Comparison of ENCODE assay signal across 8 cellular contexts in the genomic region with DNA sequence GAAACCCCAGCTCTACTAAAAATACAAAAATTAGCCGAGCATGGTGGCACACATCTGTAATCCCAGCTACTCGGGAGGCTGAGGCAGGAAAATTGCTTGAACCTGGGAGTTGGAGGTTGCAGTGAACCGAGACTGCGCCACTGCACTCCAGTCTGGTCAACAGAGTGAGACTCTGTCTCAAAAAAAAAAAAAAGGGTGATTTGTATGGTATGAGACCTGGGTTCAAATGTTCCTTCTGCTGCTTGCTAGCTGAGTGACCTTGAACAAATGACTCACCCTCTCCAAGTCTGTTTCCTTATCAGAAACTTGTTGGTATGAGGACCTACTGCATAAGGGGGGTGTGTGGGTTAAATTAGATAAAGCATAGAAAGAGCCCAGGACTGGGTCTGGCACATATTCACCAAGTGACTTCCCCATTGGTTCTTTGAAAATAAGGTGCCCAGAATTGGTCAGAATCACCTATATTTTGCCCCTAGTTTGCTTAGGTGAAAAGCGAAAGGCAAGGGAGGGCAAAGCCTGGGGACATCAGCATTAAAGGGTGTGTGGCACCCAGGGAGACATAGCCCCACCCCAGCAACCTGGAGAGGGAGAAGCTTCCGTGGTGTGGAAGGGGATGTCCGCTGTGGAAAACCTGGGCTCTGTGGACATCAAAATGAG. TPM values are rescaled to one million over a fixed set of nuclear protein-coding genes. Genes with fewer than 3 reads are reported as not detected.
A peak's percentile ranks its signal among the peaks of the same experiment; 100 is the strongest.
DNase-seq lines count a peak whose midpoint lies in the region; ATAC-seq and TF ChIP-seq lines count a peak whose summit lies in the region.

No MANE protein-coding gene starts in this region.

- TF ChIP-seq POLR2A in breast epithelium (IDR thresholded peaks at IDR 0.05): no peak

- ATAC-seq in activated CD8-positive, alpha-beta T cell treated with anti-CD3 and anti-CD28 coated beads, Interleukin-2, amount 10 ng/mL, durations not matched to agents 7 days and 5 days: peak; percentile 22
- ATAC-seq in HG03097 (IDR thresholded peaks at IDR 0.05; ENCODE audit: low FRiP score, unreplicated experiment): no peak

- H3K9me3 ChIP-seq in breast epithelium: no peaks in the 10 kb centered on the region

- CTCF ChIA-PET in MCF 10A (lab: Yijun Ruan, JAX): interaction anchor here (0.6 to 5.6 kb wide), 5 partner anchors 8 to 1510 kb away, joined by 3 to 32 read pairs (median 3); no protein-coding TSS in a partner anchor
- CTCF ChIA-PET in activated CD8-positive, alpha-beta T cell treated with anti-CD3 and anti-CD28 coated beads, Interleukin-2, amount 10 ng/mL, durations not matched to agents 7 days and 5 days (lab: Charles Lee): interaction anchor here (0.8 to 2.3 kb wide), 6 partner anchors 10 to 44 kb away, joined by 3 to 6 read pairs (median 5); a partner anchor contains a TSS

- peak overlapping the region; percentile 74 to 75 for H3K27ac ChIP-seq in breast epithelium
- peak overlapping the region; percentile 67 for H3K27ac ChIP-seq in urinary bladder (ENCODE audit: low read depth)

- DNase-seq in breast epithelium (ENCODE audit: low spot score in 2 of 2) (no peak), MCF 10A (ENCODE audit: unreplicated experiment) (no peak), mesothelial cell of epicardium (ENCODE audit: low spot score in 2 of 2, unreplicated experiment in 2 of 2) (no peak), DMS114 treated with DMSO at 0.1 percent for 48 hours (lab: John Stamatoyannopoulos, UW; ENCODE audit: unreplicated experiment) (no peak), NCI-H1092 treated with DMSO at 0.1 percent for 48 hours (lab: John Stamatoyannopoulos, UW) (no peak)
- DNase-seq in activated CD8-positive, alpha-beta T cell treated with anti-CD3 and anti-CD28 coated beads, Interleukin-2, amount 10 ng/mL, durations not matched to agents 7 days and 5 days: no peak

- 91% methylated on average over 7 of the region's 7 CpGs for whole genome bisulfite sequencing in urinary bladder

- BruUV-seq in MCF 10A (replicated peaks; lab: Mats Ljungman, UMichigan): no TSS peak

- no peaks in the 10 kb centered on the region for H3K36me3 Mint-ChIP-seq in MCF 10A (ENCODE audit: insufficient read depth, unreplicated experiment)
- peaks cover 42% of the 10 kb centered on the region for H3K36me3 Mint-ChIP-seq in activated CD8-positive, alpha-beta T cell treated with anti-CD3 and anti-CD28 coated beads, Interleukin-2, amount 10 ng/mL, durations not matched to agents 7 days and 5 days (ENCODE audit: low read depth)
- H3K36me3 Mint-ChIP-seq in mesothelial cell of epicardium: no peaks in the 10 kb centered on the region

- H3K27me3 ChIP-seq in breast epithelium: no peaks in the 10 kb centered on the region

- H3K27me3 Mint-ChIP-seq in MCF 10A (ENCODE audit: insufficient read depth, unreplicated experiment) (no peaks in the 10 kb centered on the region), mesothelial cell of epicardium (ENCODE audit: low read depth) (no peaks in the 10 kb centered on the region)
- no peaks in the 10 kb centered on the region for H3K27me3 Mint-ChIP-seq in activated CD8-positive, alpha-beta T cell treated with anti-CD3 and anti-CD28 coated beads, Interleukin-2, amount 10 ng/mL, durations not matched to agents 7 days and 5 days (ENCODE audit: low read depth)

- H3K4me3 ChIP-seq in breast epithelium (no peak overlapping the region), urinary bladder (ENCODE audit: low read depth, low read length) (no peak overlapping the region)

- H3K36me3 ChIP-seq in breast epithelium (no peaks in the 10 kb centered on the region), urinary bladder (ENCODE audit: insufficient read depth) (no peaks in the 10 kb centered on the region)

- H3K27ac Mint-ChIP-seq in MCF 10A (ENCODE audit: low read depth, unreplicated experiment) (no peak overlapping the region), mesothelial cell of epicardium (peak overlapping the region; percentile 93)
- H3K27ac Mint-ChIP-seq in activated CD8-positive, alpha-beta T cell treated with anti-CD3 and anti-CD28 coated beads, Interleukin-2, amount 10 ng/mL, durations not matched to agents 7 days and 5 days: peak overlapping the region; percentile 46

- no peak for TF ChIP-seq CTCF in breast epithelium (IDR thresholded peaks at IDR 0.05)
- no peak for TF ChIP-seq CTCF in MCF 10A (IDR thresholded peaks at IDR 0.05; ENCODE audit: unreplicated experiment)
- TF ChIP-seq CTCF in mesothelial cell of epicardium (IDR thresholded peaks at IDR 0.05; ENCODE audit: unreplicated experiment): no peak

- H3K4me1 ChIP-seq in breast epithelium (peaks cover 5 to 19% of the 10 kb centered on the region in 2 donors), urinary bladder (ENCODE audit: insufficient read depth) (no peaks in the 10 kb centered on the region)

- H3K9me3 Mint-ChIP-seq in MCF 10A (ENCODE audit: unreplicated experiment) (no peaks in the 10 kb centered on the region), mesothelial cell of epicardium (no peaks in the 10 kb centered on the region)
- H3K9me3 Mint-ChIP-seq in activated CD8-positive, alpha-beta T cell treated with anti-CD3 and anti-CD28 coated beads, Interleukin-2, amount 10 ng/mL, durations not matched to agents 7 days and 5 days (ENCODE audit: insufficient read depth): no peaks in the 10 kb centered on the region

- intact Hi-C loops in breast epithelium (cut with DNase I; ENCODE audit: low total_unique reads) (no loop called here), MCF 10A (cut with micrococcal nuclease) (no loop called here)

- H3K4me1 Mint-ChIP-seq in MCF 10A (ENCODE audit: insufficient read depth, unreplicated experiment) (peaks cover 26% of the 10 kb centered on the region), mesothelial cell of epicardium (peaks cover 44% of the 10 kb centered on the region)
- H3K4me1 Mint-ChIP-seq in activated CD8-positive, alpha-beta T cell treated with anti-CD3 and anti-CD28 coated beads, Interleukin-2, amount 10 ng/mL, durations not matched to agents 7 days and 5 days (ENCODE audit: low read depth): peaks cover 54% of the 10 kb centered on the region

- POLR2A ChIA-PET in MCF 10A (lab: Yijun Ruan, JAX): interaction anchor here (0.6 to 5.3 kb wide), 7 partner anchors 8 to 158 kb away, joined by 3 to 36 read pairs (median 5); a partner anchor contains a TSS
- POLR2A ChIA-PET in activated CD8-positive, alpha-beta T cell treated with anti-CD3 and anti-CD28 coated beads, Interleukin-2, amount 10 ng/mL, durations not matched to agents 7 days and 5 days (lab: Charles Lee): interaction anchor here (1.1 to 1.4 kb wide), 2 partner anchors 10 to 11 kb away, joined by 6 read pairs; a partner anchor contains a TSS

- H3K4me3 Mint-ChIP-seq in MCF 10A (ENCODE audit: unreplicated experiment) (no peak overlapping the region), mesothelial cell of epicardium (no peak overlapping the region)
- no peak overlapping the region for H3K4me3 Mint-ChIP-seq in activated CD8-positive, alpha-beta T cell treated with anti-CD3 and anti-CD28 coated beads, Interleukin-2, amount 10 ng/mL, durations not matched to agents 7 days and 5 days

RNA-seq across cellular contexts. Expression of a gene that starts 9.9 kb away (rescaled TPM):
- total RNA-seq in breast epithelium (10 to 100 TPM; 27.2 to 43.9 (median 33.1) TPM), MCF 10A (2022) (11.1 and 15.5 TPM in 2 replicates), mesothelial cell of epicardium (24.2 to 26.4 TPM (median 26.2 TPM) in 3 replicates), urinary bladder (14.4 TPM)
- 10 to 100 TPM; 17.2 to 19.2 TPM for total RNA-seq in activated CD8-positive, alpha-beta T cell treated with anti-CD3 and anti-CD28 coated beads, Interleukin-2, amount 10 ng/mL, durations not matched to agents 7 days and 5 days
- 23.1 TPM for polyA plus RNA-seq in urinary bladder

RNA-seq across cellular contexts. Expression of a gene that starts 10.9 kb away (rescaled TPM):
- total RNA-seq in breast epithelium: 10 to 100 TPM in 2 of 3 donors, 1 to 10 TPM in 1; 8.8 to 13.1 (median 11.9) TPM
- 15.8 and 17.1 TPM in 2 replicates for total RNA-seq in MCF 10A (2022)
- total RNA-seq in activated CD8-positive, alpha-beta T cell treated with anti-CD3 and anti-CD28 coated beads, Interleukin-2, amount 10 ng/mL, durations not matched to agents 7 days and 5 days: 10 to 100 TPM; 13.3 to 15.4 TPM
- total RNA-seq in mesothelial cell of epicardium: 8.5 to 9.2 TPM (median 8.9 TPM) in 3 replicates
- 6.9 TPM for total RNA-seq in urinary bladder
- 8.2 TPM for polyA plus RNA-seq in urinary bladder

RNA-seq across cellular contexts. Expression of a gene that starts 49.6 kb away (rescaled TPM):
- 10 to 100 TPM; 35.7 to 86.9 (median 55.0) TPM for total RNA-seq in breast epithelium
- 114 and 130 TPM in 2 replicates for total RNA-seq in MCF 10A (2022)
- total RNA-seq in activated CD8-positive, alpha-beta T cell treated with anti-CD3 and anti-CD28 coated beads, Interleukin-2, amount 10 ng/mL, durations not matched to agents 7 days and 5 days: 10 to 100 TPM; 51.8 to 57.7 TPM
- total RNA-seq in mesothelial cell of epicardium: 70.0 to 74.8 TPM (median 72.6 TPM) in 3 replicates
- total RNA-seq in urinary bladder: 21.1 TPM
- 59.6 TPM for polyA plus RNA-seq in urinary bladder
